ENCODE assay signal across 35 cellular contexts in genomic region chr10:82240408-82240807, GRCh38.
"Had no signal": no experiment of that assay in that cellular context is flagged by ENCODE, and none has a peak within 500 bp of the region (broad histone marks: within the 10 kb centered on the region; RNA-seq: fewer than 3 reads in every experiment).

No MANE protein-coding gene starts in this region.

- H3K36me3 ChIP-seq: MG63 had no signal

- DNase-seq: Karpas-422, Kasumi-1, KBM-7, KG1, MG63, MM.1S, MV-4-11, NCI-H1048, NCI-H1092, NCI-H1092 treated with DMSO at 0.1 percent for 48 hours, NCI-H1105, NCI-H1105 treated with DMSO at 0.1 percent for 48 hours, NCI-H1417, NCI-H1417 treated with DMSO at 0.1 percent for 48 hours, NCI-H1436, NCI-H1436 treated with DMSO at 0.1 percent for 48 hours, NCI-H146, NCI-H1694, NCI-H1694 treated with DMSO at 0.1 percent for 48 hours, NCI-H187, NCI-H187 treated with DMSO at 0.1 percent for 48 hours, NCI-H1930, NCI-H2029, NCI-H2029 treated with DMSO at 0.1 percent for 48 hours, NCI-H2081, NCI-H2081 treated with DMSO at 0.1 percent for 48 hours, NCI-H2107, NCI-H2171, NCI-H2171 treated with DMSO at 0.1 percent for 48 hours, NCI-H2227 treated with DMSO at 0.1 percent for 48 hours, NCI-H226, NCI-H345, NCI-H446, NCI-H446 treated with DMSO at 0.1 percent for 48 hours had no signal

- H3K4me2 ChIP-seq: KMS-11 had no signal

- H3K27ac ChIP-seq: KMS-11 had no signal

- H3K4me3 ChIP-seq: MG63 had no signal

- H3K9me3 ChIP-seq: MG63 had no signal

- H3K9ac ChIP-seq: KMS-11 had no signal

- H3K27me3 ChIP-seq: MG63 had no signal
